ENCODE assay signal across 15 cellular contexts in the genomic region with DNA sequence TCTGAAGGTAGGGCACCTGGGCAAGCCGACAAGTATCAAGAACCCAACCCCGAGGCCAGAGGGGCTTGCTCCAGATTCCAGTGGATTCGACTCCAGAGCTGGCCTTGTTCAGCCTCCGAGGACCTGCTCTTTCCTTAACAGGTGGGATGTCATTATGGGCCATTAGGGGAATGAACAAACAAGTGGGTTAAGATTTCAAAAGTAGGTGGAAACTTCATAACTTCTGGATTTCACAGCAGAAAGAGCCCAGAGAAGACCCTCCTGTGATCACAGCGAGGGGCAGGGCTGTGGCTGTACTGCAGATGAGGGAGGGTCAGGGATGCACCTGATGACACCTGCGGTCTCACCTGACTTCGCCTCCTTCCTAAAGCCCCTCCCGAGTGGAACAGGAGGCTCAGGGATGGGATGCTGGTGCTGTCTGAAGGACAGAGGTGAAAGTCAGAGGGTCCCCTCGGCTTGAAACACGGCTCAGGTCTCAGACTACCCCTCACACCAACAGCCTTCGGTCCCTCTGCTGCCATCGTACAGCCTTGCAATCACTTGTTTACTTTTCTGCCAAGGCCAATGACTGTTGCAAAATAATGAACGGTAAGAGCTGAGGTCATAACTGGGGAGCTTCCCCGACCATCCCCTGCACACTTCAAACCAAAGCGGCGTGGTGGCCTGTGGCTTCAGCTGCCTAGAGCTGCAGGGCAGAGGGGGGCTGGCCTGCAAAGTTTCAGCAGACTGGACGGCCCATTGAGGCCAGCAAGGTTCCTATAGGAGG. TPM values are rescaled to one million over a fixed set of nuclear protein-coding genes. Genes with fewer than 3 reads are reported as not detected.
DNase-seq lines count a peak whose midpoint lies in the region; ATAC-seq, FAIRE-seq and TF ChIP-seq lines count a peak whose summit lies in the region.
"Had no signal": no experiment of that assay in that cellular context is flagged by ENCODE, and none has a peak within 500 bp of the region (broad histone marks: within the 10 kb centered on the region; RNA-seq: fewer than 3 reads in every experiment).

No MANE protein-coding gene starts in this region.

- no peak for ATAC-seq in GM19328 (IDR thresholded peaks at IDR 0.05; ENCODE audit: unreplicated experiment)
- ATAC-seq: activated CD4-positive, alpha-beta T cell treated with anti-CD3 and anti-CD28 coated beads for 36 hours had no signal

- no peak for TF ChIP-seq CTCF in neural crest cell (conservative IDR thresholded peaks at IDR 0.05)

- no peak overlapping the region for H3K27ac Mint-ChIP-seq in neural crest cell (ENCODE audit: unreplicated experiment)
- H3K27ac Mint-ChIP-seq: activated CD4-positive, alpha-beta T cell treated with anti-CD3 and anti-CD28 coated beads for 36 hours; endodermal cell; neural progenitor cell had no signal

- no peak for FAIRE-seq in HTR-8/SVneo (lab: Jason Lieb, UNC)
- FAIRE-seq: RCC 7860 had no signal

- peaks cover 10% of the 10 kb centered on the region for H3K27me3 Mint-ChIP-seq in neural crest cell (ENCODE audit: low read depth)
- H3K27me3 Mint-ChIP-seq: activated CD4-positive, alpha-beta T cell treated with anti-CD3 and anti-CD28 coated beads for 36 hours had no signal

- peak overlapping the region; percentile 83 for H3K4me3 Mint-ChIP-seq in neural crest cell
- H3K4me3 Mint-ChIP-seq: activated CD4-positive, alpha-beta T cell treated with anti-CD3 and anti-CD28 coated beads for 36 hours; endodermal cell had no signal

- no peaks in the 10 kb centered on the region for H3K9me3 Mint-ChIP-seq in neural crest cell

- peak overlapping the region; percentile 90 for H3K27ac ChIP-seq in angular gyrus (ENCODE audit: low read depth, low read length)
- H3K27ac ChIP-seq: neural progenitor cell had no signal

- DNase-seq in DMS153 (lab: John Stamatoyannopoulos, UW) = peak; percentile 33
- DNase-seq in NCI-H2029 (lab: John Stamatoyannopoulos, UW) = peak; percentile 67
- no peak for DNase-seq in neural crest cell (ENCODE audit: low read depth, low spot score)
- DNase-seq in mucosa of gallbladder (ENCODE audit: low spot score) = no peak
- no peak for DNase-seq in HTR-8/SVneo (ENCODE audit: insufficient read length, low spot score)
- no peak for DNase-seq in KBM-7
- DNase-seq: activated CD4-positive, alpha-beta T cell treated with anti-CD3 and anti-CD28 coated beads for 36 hours; DND-41; endodermal cell; MG63; stimulated activated CD4-positive, alpha-beta T cell treated with anti-CD3 and anti-CD28 coated beads, Interleukin-2, amount 100 ng/mL, for 24 hours had no signal

- in situ Hi-C loops in KBM-7 (cut with MboI; ENCODE audit: low pct_unique_long_range_greater_than_20kb, low sequenced_read_pairs) = no loop called here

- peaks cover 8% of the 10 kb centered on the region for H3K36me3 Mint-ChIP-seq in neural crest cell (ENCODE audit: low read depth)

- H3K4me1 Mint-ChIP-seq in neural crest cell = peaks cover 18% of the 10 kb centered on the region
- H3K4me1 Mint-ChIP-seq: endodermal cell had no signal

RNA-seq across cellular contexts. Expression of gene PAM16, which starts 5.5 kb away (rescaled TPM):
- total RNA-seq in neural crest cell (36.2 and 43.3 TPM in 2 replicates), mucosa of gallbladder (27.5 TPM)

RNA-seq across cellular contexts. Expression of gene VASN, which starts 26.0 kb away (rescaled TPM):
- 0.91 and 1.2 TPM in 2 replicates for total RNA-seq in neural crest cell
- total RNA-seq in mucosa of gallbladder = 31.5 TPM
- total RNA-seq: activated CD4-positive, alpha-beta T cell treated with anti-CD3 and anti-CD28 coated beads for 36 hours had no signal

RNA-seq across cellular contexts. Expression of gene GLIS2, which starts 29.8 kb away (rescaled TPM):
- total RNA-seq in neural crest cell (17.2 and 17.4 TPM in 2 replicates), mucosa of gallbladder (22.2 TPM)

Comparison
In these comparisons a context has a peak if more than half of its experiments do, and no peak if none do; other contexts are left out.
1. DNase-seq: peak in DMS153 (single experiment) and NCI-H2029 (single experiment); none in neural crest cell (single experiment), mucosa of gallbladder (single experiment), HTR-8/SVneo (single experiment) and KBM-7 (single experiment).
2. RNA of gene VASN, which starts 26.0 kb away (total RNA-seq): 31.5 TPM in mucosa of gallbladder (single experiment); 0.91 to 1.2 TPM in neural crest cell; every median in the first group is over 10 times any median in the second.